Comparison of ENCODE assay signal across 14 cellular contexts in the genomic region with DNA sequence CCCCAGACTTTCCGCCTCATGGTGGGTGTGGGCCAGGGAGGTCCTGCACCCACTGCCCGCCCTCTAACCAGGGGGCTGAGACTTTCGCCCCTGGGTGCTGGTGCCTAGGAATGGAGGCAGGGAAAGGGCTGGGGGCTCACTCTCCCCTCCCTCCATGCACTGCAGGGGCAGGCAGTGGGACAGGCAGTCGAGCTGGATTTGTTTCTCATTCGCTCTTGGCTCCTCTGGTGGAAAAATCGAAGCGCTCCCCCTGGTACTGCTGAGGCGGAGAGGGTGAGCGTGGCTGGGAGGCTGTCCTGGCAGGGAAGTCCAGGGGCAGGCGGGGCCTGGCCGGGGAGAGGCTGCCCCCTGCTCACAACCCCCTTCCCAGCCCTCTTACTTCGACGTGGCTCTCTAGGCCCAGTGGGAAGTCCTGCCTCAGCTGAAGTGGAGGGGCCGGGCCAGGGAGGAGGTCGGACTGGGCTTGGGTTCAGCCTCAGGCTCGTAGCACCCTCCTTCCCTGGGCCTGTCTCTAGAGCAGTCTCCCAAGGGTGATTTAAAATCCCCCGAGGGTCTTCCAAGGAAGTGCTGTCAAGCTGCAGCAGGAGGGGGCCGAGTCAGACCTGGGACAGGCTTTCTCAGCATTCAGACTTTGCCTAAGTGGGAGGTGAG. TPM values are rescaled to one million over a fixed set of nuclear protein-coding genes. Genes with fewer than 3 reads are reported as not detected.
DNase-seq lines count a peak whose midpoint lies in the region; ATAC-seq and TF ChIP-seq lines count a peak whose summit lies in the region.
"Had no signal": no experiment of that assay in that cellular context is flagged by ENCODE, and none has a peak within 500 bp of the region (broad histone marks: within the 10 kb centered on the region; RNA-seq: fewer than 3 reads in every experiment).

No MANE protein-coding gene starts in this region.

- H3K27me3 ChIP-seq in right cardiac atrium (ENCODE audit: control insufficient read depth, insufficient read depth) = no peaks in the 10 kb centered on the region

- WGBS in right cardiac atrium = 60% methylated on average over 18 of the region's 18 CpGs

- H3K27ac ChIP-seq in right cardiac atrium (ENCODE audit: low read length) = no peak overlapping the region
- H3K27ac ChIP-seq: VCaP had no signal

- H3K36me3 Mint-ChIP-seq in osteocyte (ENCODE audit: unreplicated experiment) = no peaks in the 10 kb centered on the region
- no peaks in the 10 kb centered on the region for H3K36me3 Mint-ChIP-seq in natural killer cell
- no peaks in the 10 kb centered on the region for H3K36me3 Mint-ChIP-seq in activated naive CD4-positive, alpha-beta T cell treated with anti-CD3 and anti-CD28 coated beads, Interleukin-2, amount 50 U/mL, for 72 hours

- H3K4me3 ChIP-seq in right cardiac atrium (ENCODE audit: low read length) = no peak overlapping the region
- H3K4me3 ChIP-seq: GM12878 had no signal

- H3K27me3 Mint-ChIP-seq in osteocyte (ENCODE audit: unreplicated experiment) = no peaks in the 10 kb centered on the region
- peaks cover 8 to 15% of the 10 kb centered on the region in 2 donors for H3K27me3 Mint-ChIP-seq in natural killer cell (ENCODE audit: low read depth in 2 of 2)

- no peaks in the 10 kb centered on the region for H3K9me3 Mint-ChIP-seq in osteocyte (ENCODE audit: unreplicated experiment)
- no peaks in the 10 kb centered on the region for H3K9me3 Mint-ChIP-seq in natural killer cell
- H3K9me3 Mint-ChIP-seq in activated naive CD4-positive, alpha-beta T cell treated with anti-CD3 and anti-CD28 coated beads, Interleukin-2, amount 50 U/mL, for 72 hours = no peaks in the 10 kb centered on the region

- peak; percentile 61 to 66 for ATAC-seq in right cardiac atrium
- no peak for ATAC-seq in natural killer cell
- no peak for ATAC-seq in activated naive CD4-positive, alpha-beta T cell treated with anti-CD3 and anti-CD28 coated beads, Interleukin-2, amount 50 U/mL, for 72 hours
- ATAC-seq: GM12878 had no signal

- peak; percentile 31 for DNase-seq in AG08395 (ENCODE audit: low spot score)
- DNase-seq in HuH-7 (ENCODE audit: low spot score) = peak; percentile 8
- peak in 2 of 3 donors; percentile 60 to 80 for DNase-seq in right cardiac atrium
- peak; percentile 86 for DNase-seq in osteocyte (ENCODE audit: extremely low spot score, unreplicated experiment)
- DNase-seq in natural killer cell = no peak
- no peak for DNase-seq in MV-4-11 (lab: John Stamatoyannopoulos, UW)
- DNase-seq in glomerular visceral epithelial cell (ENCODE audit: extremely low spot score) = no peak
- DNase-seq in activated naive CD4-positive, alpha-beta T cell treated with anti-CD3 and anti-CD28 coated beads, Interleukin-2, amount 50 U/mL, for 72 hours (ENCODE audit: low spot score in 2 of 2) = no peak
- DNase-seq: activated naive CD4-positive, alpha-beta T cell treated with Interleukin-2 at 50 U/mL for 16 hours; NCI-H524 had no signal

- no peaks in the 10 kb centered on the region for H3K9me3 ChIP-seq in right cardiac atrium (ENCODE audit: control insufficient read depth, low read length)

- no peaks in the 10 kb centered on the region for H3K4me1 ChIP-seq in right cardiac atrium (ENCODE audit: control insufficient read depth, insufficient read depth, low read length)

- peak overlapping the region; percentile 91 for H3K27ac Mint-ChIP-seq in osteocyte (ENCODE audit: unreplicated experiment)
- H3K27ac Mint-ChIP-seq in natural killer cell = no peak overlapping the region
- H3K27ac Mint-ChIP-seq in activated naive CD4-positive, alpha-beta T cell treated with anti-CD3 and anti-CD28 coated beads, Interleukin-2, amount 50 U/mL, for 72 hours = no peak overlapping the region
- H3K27ac Mint-ChIP-seq: progenitor cell of endocrine pancreas had no signal

- intact Hi-C loops in right cardiac atrium (cut with DNase I) (no loop called here), natural killer cell (cut with micrococcal nuclease) (loop anchor here (10.0 kb wide), 1 partner anchor 57 kb away; no protein-coding TSS in a partner anchor)

- TF ChIP-seq CTCF in osteocyte (IDR thresholded peaks at IDR 0.05) (no peak), natural killer cell (IDR thresholded peaks at IDR 0.05) (no peak)

- H3K4me1 Mint-ChIP-seq in osteocyte (ENCODE audit: unreplicated experiment) (peaks cover 70% of the 10 kb centered on the region), natural killer cell (no peaks in the 10 kb centered on the region)

- H3K4me3 Mint-ChIP-seq in osteocyte (ENCODE audit: unreplicated experiment) = peak overlapping the region; percentile 44
- no peak overlapping the region for H3K4me3 Mint-ChIP-seq in natural killer cell

RNA-seq across cellular contexts. Expression of a gene that starts 16.6 kb away (rescaled TPM):
- total RNA-seq in right cardiac atrium = not detected
- not detected for polyA plus RNA-seq in right cardiac atrium
- total RNA-seq in osteocyte = 4.3 and 6.6 TPM in 2 replicates
- total RNA-seq in natural killer cell = not detected
- under 1 TPM in 1 of 2 donors, not detected in 1; 0.39 TPM for total RNA-seq in activated naive CD4-positive, alpha-beta T cell treated with anti-CD3 and anti-CD28 coated beads, Interleukin-2, amount 50 U/mL, for 72 hours
- total RNA-seq: mononuclear cell had no signal

RNA-seq across cellular contexts. Expression of a gene that starts 56.3 kb away (rescaled TPM):
- total RNA-seq in right cardiac atrium = 100 to 1,000 TPM in 1 of 4 donors, 10 to 100 TPM in 3; 58.4 to 138 (median 74.3) TPM
- 24.8 TPM for polyA plus RNA-seq in right cardiac atrium
- 25,918 and 28,023 TPM in 2 replicates for total RNA-seq in osteocyte
- 1 to 10 TPM; 2.3 to 7.5 (median 2.6) TPM for total RNA-seq in natural killer cell
- 1 to 10 TPM in 1 of 2 donors, under 1 TPM in 1; 0.48 to 3.0 TPM for total RNA-seq in activated naive CD4-positive, alpha-beta T cell treated with anti-CD3 and anti-CD28 coated beads, Interleukin-2, amount 50 U/mL, for 72 hours

Comparison
In these comparisons a context has a peak if more than half of its experiments do, and no peak if none do; other contexts are left out.
1. DNase-seq: peak in AG08395 (single experiment), HuH-7 (single experiment), right cardiac atrium (2 of 3) and osteocyte (single experiment); none in natural killer cell (single experiment), MV-4-11 (single experiment), glomerular visceral epithelial cell (single experiment) and activated naive CD4-positive, alpha-beta T cell treated with anti-CD3 and anti-CD28 coated beads, Interleukin-2, amount 50 U/mL, for 72 hours (0 of 2).
2. ATAC-seq: peak in right cardiac atrium (2 of 2); none in natural killer cell (0 of 3) and activated naive CD4-positive, alpha-beta T cell treated with anti-CD3 and anti-CD28 coated beads, Interleukin-2, amount 50 U/mL, for 72 hours (0 of 2).
3. RNA of a gene that starts 56.3 kb away (total RNA-seq): 25,918 to 28,023 TPM in osteocyte; 58.4 to 138 TPM in right cardiac atrium, 0.48 to 3.0 TPM in activated naive CD4-positive, alpha-beta T cell treated with anti-CD3 and anti-CD28 coated beads, Interleukin-2, amount 50 U/mL, for 72 hours and 2.3 to 7.5 TPM in natural killer cell; every median in the first group is over 100 times any median in the second.